ENCODE assay signal across 8 cellular contexts in the genomic region with DNA sequence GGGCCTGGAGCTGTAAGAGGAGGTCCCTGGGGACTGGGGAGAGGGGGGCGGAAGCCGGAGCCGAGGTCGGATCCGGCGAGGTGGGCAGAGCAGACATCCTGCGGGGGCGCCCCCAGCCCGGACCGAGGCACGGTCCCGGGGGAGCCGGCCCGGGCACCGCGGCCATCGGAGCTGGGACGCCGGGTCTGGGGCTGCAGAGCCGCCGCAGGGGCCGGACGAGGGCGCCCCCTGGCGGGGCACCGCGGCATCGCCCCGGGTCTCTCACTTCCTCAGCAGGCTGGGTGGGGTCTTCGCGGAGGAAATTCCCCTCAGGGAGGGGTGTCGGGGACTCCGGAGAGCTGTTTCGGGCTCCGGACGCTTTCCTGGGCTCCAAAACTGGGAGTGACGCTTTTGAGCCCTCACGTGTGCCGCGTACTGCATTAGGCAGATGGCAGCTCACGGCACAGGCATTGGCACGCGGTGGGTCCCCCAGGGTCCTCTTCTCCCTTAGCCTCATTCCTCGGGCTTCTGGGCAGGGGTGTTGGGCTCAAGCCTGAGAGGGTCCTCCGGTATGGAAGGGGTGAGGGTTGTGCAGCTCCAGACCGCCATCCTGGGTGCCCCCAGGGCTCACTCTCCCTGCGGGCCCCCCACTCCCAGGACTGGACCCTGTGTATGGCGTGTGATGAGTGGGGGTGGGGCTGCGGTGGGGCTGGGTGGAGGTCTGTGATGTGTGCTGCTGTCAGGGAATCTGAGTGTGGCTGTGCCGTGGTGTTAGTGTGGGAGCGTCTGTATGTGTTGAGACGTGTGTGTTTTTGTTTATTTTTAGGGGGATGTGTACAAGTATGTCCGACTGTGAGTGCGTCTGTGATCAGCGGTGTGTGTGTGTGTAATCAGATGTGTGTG. TPM values are rescaled to one million over a fixed set of nuclear protein-coding genes. Genes with fewer than 3 reads are reported as not detected.
DNase-seq lines count a peak whose midpoint lies in the region; ATAC-seq and TF ChIP-seq lines count a peak whose summit lies in the region.

No MANE protein-coding gene starts in this region.

- DNase-seq in GM03348 (ENCODE audit: low spot score), result peak; percentile 90
- peak; percentile 24 for DNase-seq in activated T-cell treated with anti-CD3 and anti-CD28 coated beads, Interleukin-2, amount 50 U/mL, for 4 hours
- DNase-seq in fibroblast of villous mesenchyme (ENCODE audit: low read depth), result peak; percentile 10
- DNase-seq in SW 1271 (lab: John Stamatoyannopoulos, UW), result no peak
- DNase-seq in NCI-H1105 treated with DMSO at 0.1 percent for 48 hours (lab: John Stamatoyannopoulos, UW), result no peak

- H3K27ac ChIP-seq in neutrophil, result no peak overlapping the region

- H3K9me3 Mint-ChIP-seq in activated T-cell treated with anti-CD3 and anti-CD28 coated beads, Interleukin-2, amount 50 U/mL, for 4 hours, result no peaks in the 10 kb centered on the region

- no peaks in the 10 kb centered on the region for H3K79me2 ChIP-seq in Loucy (ENCODE audit: insufficient read depth, low read length)

- H3F3A ChIP-seq in Loucy (ENCODE audit: low read depth), result no peaks in the 10 kb centered on the region

- no peak overlapping the region for H3K4me3 Mint-ChIP-seq in activated T-cell treated with anti-CD3 and anti-CD28 coated beads, Interleukin-2, amount 50 U/mL, for 4 hours

- no peaks in the 10 kb centered on the region for H3K9me2 ChIP-seq in Loucy (replicated peaks; ENCODE audit: low read depth, low read length)

- H3K9me3 ChIP-seq in Loucy (ENCODE audit: insufficient read depth, low read depth, low read length), result no peaks in the 10 kb centered on the region
- no peaks in the 10 kb centered on the region for H3K9me3 ChIP-seq in neutrophil

- no peaks in the 10 kb centered on the region for H3K4me1 ChIP-seq in Loucy (ENCODE audit: insufficient read depth, low read length, poor library complexity, severe bottlenecking)
- H3K4me1 ChIP-seq in neutrophil (ENCODE audit: control insufficient read depth in 1 of 2, insufficient read depth in 1 of 2, low read depth in 1 of 2, low read length in 1 of 2), result peaks cover 5 to 18% of the 10 kb centered on the region in 2 experiments

- H2AFZ ChIP-seq in Loucy (ENCODE audit: low read length), result no peak overlapping the region

- H3K36me3 ChIP-seq in Loucy (ENCODE audit: insufficient read depth, low read length), result no peaks in the 10 kb centered on the region
- no peaks in the 10 kb centered on the region for H3K36me3 ChIP-seq in neutrophil

- H3K36me3 Mint-ChIP-seq in activated T-cell treated with anti-CD3 and anti-CD28 coated beads, Interleukin-2, amount 50 U/mL, for 4 hours (ENCODE audit: insufficient read depth), result no peaks in the 10 kb centered on the region

- ATAC-seq in activated T-cell treated with anti-CD3 and anti-CD28 coated beads, Interleukin-2, amount 50 U/mL, for 4 hours, result peak; percentile 35 to 39
- no peak for ATAC-seq in GM19452 (IDR thresholded peaks at IDR 0.05; ENCODE audit: unreplicated experiment)

- no peak overlapping the region for H3K4me3 ChIP-seq in Loucy (ENCODE audit: low read length, poor library complexity, severe bottlenecking)
- peak overlapping the region; percentile 44 for H3K4me3 ChIP-seq in fibroblast of villous mesenchyme (ENCODE audit: low read depth, low read length)
- H3K4me3 ChIP-seq in neutrophil (ENCODE audit: low read depth in 1 of 2, low read length in 1 of 2), result peak overlapping the region; percentile 15 to 36

- H3K9ac ChIP-seq in Loucy (ENCODE audit: low read depth, low read length, poor library complexity, severe bottlenecking), result no peak overlapping the region

- TF ChIP-seq CTCF in Loucy (conservative IDR thresholded peaks at IDR 0.05; ENCODE audit: low read length) (peak; percentile 62), fibroblast of villous mesenchyme (IDR thresholded peaks at IDR 0.05; ENCODE audit: insufficient read depth, low read depth, low read length) (peak; percentile 83), neutrophil (IDR thresholded peaks at IDR 0.05) (peak; percentile 93)

- no peak overlapping the region for H3K4me2 ChIP-seq in Loucy (ENCODE audit: low read depth, low read length, poor library complexity, severe bottlenecking)

- H3K4me1 Mint-ChIP-seq in activated T-cell treated with anti-CD3 and anti-CD28 coated beads, Interleukin-2, amount 50 U/mL, for 4 hours (ENCODE audit: low read depth), result peaks cover 11% of the 10 kb centered on the region

- H3K27me3 Mint-ChIP-seq in activated T-cell treated with anti-CD3 and anti-CD28 coated beads, Interleukin-2, amount 50 U/mL, for 4 hours (ENCODE audit: low read depth), result peaks cover 67% of the 10 kb centered on the region

- H4K20me1 ChIP-seq in Loucy (ENCODE audit: insufficient read depth, low read length, poor library complexity, severe bottlenecking), result no peaks in the 10 kb centered on the region

- H3K27me3 ChIP-seq in Loucy (ENCODE audit: insufficient read depth, low read length, poor library complexity, severe bottlenecking), result no peaks in the 10 kb centered on the region
- H3K27me3 ChIP-seq in neutrophil, result peaks cover 100% of the 10 kb centered on the region

RNA-seq across cellular contexts. Expression of gene LHX2, which starts 29.6 kb away (rescaled TPM):
- total RNA-seq in activated T-cell treated with anti-CD3 and anti-CD28 coated beads, Interleukin-2, amount 50 U/mL, for 4 hours, result under 1 TPM in 1 of 3 donors, not detected in 2; 0.10 TPM
- not detected in 2 replicates for total RNA-seq in fibroblast of villous mesenchyme

Comparison
In these comparisons a context has a peak if more than half of its experiments do, and no peak if none do; other contexts are left out.
1. DNase-seq: peak in GM03348 (single experiment), activated T-cell treated with anti-CD3 and anti-CD28 coated beads, Interleukin-2, amount 50 U/mL, for 4 hours (single experiment) and fibroblast of villous mesenchyme (single experiment); none in SW 1271 (0 of 2) and NCI-H1105 treated with DMSO at 0.1 percent for 48 hours (single experiment).
2. Peak in every context shown above with its lines, with median percentiles within 50 percentile points of each other: CTCF ChIP-seq.